9 cellular contexts compared by ENCODE assay signal in the genomic region with DNA sequence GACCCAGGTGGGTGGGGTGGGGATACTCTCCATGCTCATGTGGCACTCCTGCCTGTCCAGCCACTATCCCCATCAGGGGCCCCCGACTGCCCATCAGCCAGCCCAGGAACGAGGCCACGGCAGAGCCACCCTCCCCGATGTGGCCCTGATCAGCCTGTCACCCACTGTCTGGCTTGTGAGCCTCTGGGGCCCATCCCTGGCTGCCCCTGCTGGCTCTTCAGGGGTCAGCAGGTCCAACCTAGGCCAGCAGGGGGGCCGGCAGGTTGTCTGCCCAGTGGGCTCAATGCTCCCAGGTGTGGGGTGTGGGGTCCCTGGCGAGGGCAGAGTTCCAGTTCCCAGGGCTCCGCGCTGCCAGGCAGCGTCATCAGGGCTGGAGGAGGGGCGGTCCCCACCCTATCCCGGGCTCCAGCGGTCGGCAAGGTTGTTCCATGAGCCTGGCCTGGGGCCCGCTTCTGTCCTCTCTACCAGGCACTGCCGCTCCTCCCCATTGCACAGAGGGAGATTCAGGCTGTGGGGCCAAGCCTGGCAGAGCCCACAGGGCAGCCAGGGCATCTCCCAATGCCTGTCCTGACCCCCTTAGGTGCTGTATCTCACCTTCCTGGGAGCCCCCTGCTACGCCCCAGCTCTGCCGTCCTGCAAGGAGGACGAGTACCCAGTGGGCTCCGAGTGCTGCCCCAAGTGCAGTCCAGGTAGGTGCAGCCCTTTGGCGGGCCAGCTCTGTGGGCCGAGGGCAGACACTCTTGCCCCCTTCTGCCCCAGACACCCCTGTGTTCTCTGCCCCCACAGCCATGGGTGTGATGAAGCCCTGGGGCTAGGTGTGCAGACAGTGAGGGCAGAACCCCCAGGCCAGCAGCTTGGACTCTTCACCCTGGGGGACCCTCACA. TPM values are rescaled to one million over a fixed set of nuclear protein-coding genes. Genes with fewer than 3 reads are reported as not detected.
A peak's percentile ranks its signal among the peaks of the same experiment; 100 is the strongest.
DNase-seq lines count a peak whose midpoint lies in the region; ATAC-seq and TF ChIP-seq lines count a peak whose summit lies in the region.
"Had no signal": no experiment of that assay in that cellular context is flagged by ENCODE, and none has a peak within 500 bp of the region (broad histone marks: within the 10 kb centered on the region; RNA-seq: fewer than 3 reads in every experiment).

No MANE protein-coding gene starts in this region.

- H3K27ac ChIP-seq in adrenal gland (peak overlapping the region in 3 of 5 donors; percentile 75 to 95 (median 94)), lower lobe of right lung (peak overlapping the region; percentile 96), thymus (ENCODE audit: low read depth) (peak overlapping the region; percentile 97)

- 33 to 85% (median 46%) methylated on average over 3 to 21 of the region's 21 CpGs for WGBS in adrenal gland, 4 donors
- WGBS in thymus, result 75% methylated on average over 21 of the region's 21 CpGs

- DNase-seq in activated T-cell treated with anti-CD3 and anti-CD28 coated beads, Interleukin-2, amount 50 U/mL, for 4 hours, result no peak
- DNase-seq in activated T-cell treated with anti-CD3 and anti-CD28 coated beads, Interleukin-2, amount 50 U/mL, for 1 hour, result no peak
- DNase-seq in adrenal gland, result peak in 6 of 7 donors; percentile 51 to 70 (median 64)
- no peak for DNase-seq in lower lobe of right lung
- DNase-seq: NCI-H2171 had no signal

- H3K4me1 Mint-ChIP-seq in activated T-cell treated with anti-CD3 and anti-CD28 coated beads, Interleukin-2, amount 50 U/mL, for 4 hours (ENCODE audit: low read depth), result peaks cover 41% of the 10 kb centered on the region

- intact Hi-C loops in adrenal gland (cut with DNase I) (no loop called here), lower lobe of right lung (cut with DNase I) (no loop called here)

- H3K4me3 ChIP-seq in adrenal gland (peak overlapping the region in 3 of 4 donors; percentile 17 to 58 (median 52)), lower lobe of right lung (peak overlapping the region; percentile 95), thymus (ENCODE audit: low read length) (peak overlapping the region; percentile 71)

- peaks cover 0 to 31% of the 10 kb centered on the region in 2 donors for H3K36me3 ChIP-seq in adrenal gland (replicated peaks in 1 of 2)
- H3K36me3 ChIP-seq in lower lobe of right lung, result peaks cover 50% of the 10 kb centered on the region
- peaks cover 41% of the 10 kb centered on the region for H3K36me3 ChIP-seq in thymus (ENCODE audit: control insufficient read depth, insufficient read depth)

- peaks cover 11% of the 10 kb centered on the region for H3K36me3 Mint-ChIP-seq in activated T-cell treated with anti-CD3 and anti-CD28 coated beads, Interleukin-2, amount 50 U/mL, for 4 hours (ENCODE audit: insufficient read depth)

- peak overlapping the region; percentile 99 for H3K4me3 Mint-ChIP-seq in activated T-cell treated with anti-CD3 and anti-CD28 coated beads, Interleukin-2, amount 50 U/mL, for 4 hours

- TF ChIP-seq POLR2A in adrenal gland (IDR thresholded peaks at IDR 0.05), result no peak

- TF ChIP-seq CTCF in adrenal gland (IDR thresholded peaks at IDR 0.05) (peak in 2 of 6 experiments; percentile 13 to 23), lower lobe of right lung (IDR thresholded peaks at IDR 0.05) (no peak)

- no peaks in the 10 kb centered on the region for H3K27me3 ChIP-seq in adrenal gland
- H3K27me3 ChIP-seq in lower lobe of right lung (ENCODE audit: low read depth), result no peaks in the 10 kb centered on the region
- H3K27me3 ChIP-seq in thymus (ENCODE audit: control insufficient read depth, insufficient read depth), result no peaks in the 10 kb centered on the region

- H3K4me1 ChIP-seq in adrenal gland (replicated peaks in 1 of 2) (peaks cover 15 to 30% of the 10 kb centered on the region in 2 donors), lower lobe of right lung (peaks cover 41% of the 10 kb centered on the region), thymus (ENCODE audit: control insufficient read depth, insufficient read depth, low read length) (peaks cover 12% of the 10 kb centered on the region)

- H3K9me3 ChIP-seq in adrenal gland (replicated peaks in 1 of 3), result no peaks in the 10 kb centered on the region
- H3K9me3 ChIP-seq in lower lobe of right lung, result no peaks in the 10 kb centered on the region
- H3K9me3 ChIP-seq in thymus (ENCODE audit: control insufficient read depth), result no peaks in the 10 kb centered on the region

- no peak for ATAC-seq in activated T-cell treated with anti-CD3 and anti-CD28 coated beads, Interleukin-2, amount 50 U/mL, for 4 hours
- ATAC-seq in lower lobe of right lung (peak; percentile 0 to 13), GM21367 (IDR thresholded peaks at IDR 0.05; ENCODE audit: unreplicated experiment) (no peak), HG03439 (IDR thresholded peaks at IDR 0.05; ENCODE audit: unreplicated experiment) (no peak), HG03280 (IDR thresholded peaks at IDR 0.05; ENCODE audit: unreplicated experiment) (no peak)

- H3K9me3 Mint-ChIP-seq in activated T-cell treated with anti-CD3 and anti-CD28 coated beads, Interleukin-2, amount 50 U/mL, for 4 hours, result no peaks in the 10 kb centered on the region

- H3K27me3 Mint-ChIP-seq in activated T-cell treated with anti-CD3 and anti-CD28 coated beads, Interleukin-2, amount 50 U/mL, for 4 hours (ENCODE audit: low read depth), result no peaks in the 10 kb centered on the region

RNA-seq across cellular contexts. Expression of gene TNFRSF14, which starts 1.2 kb away (rescaled TPM):
- total RNA-seq in activated T-cell treated with anti-CD3 and anti-CD28 coated beads, Interleukin-2, amount 50 U/mL, for 4 hours, result 100 to 1,000 TPM in 2 of 3 donors, 10 to 100 TPM in 1; 99.3 to 164 (median 114) TPM
- total RNA-seq in adrenal gland, result 100 to 1,000 TPM in 6 of 8 donors, 10 to 100 TPM in 2; 55.2 to 127 (median 116) TPM
- polyA plus RNA-seq in adrenal gland, result 100 to 1,000 TPM in 2 of 3 donors, 10 to 100 TPM in 1; 11.6 to 554 (median 238) TPM
- 152 TPM for total RNA-seq in lower lobe of right lung
- polyA plus RNA-seq in thymus, result 233 TPM

RNA-seq across cellular contexts. Expression of gene HES5, which starts 27.3 kb away (rescaled TPM):
- not detected for total RNA-seq in activated T-cell treated with anti-CD3 and anti-CD28 coated beads, Interleukin-2, amount 50 U/mL, for 4 hours
- total RNA-seq in adrenal gland, result not detected
- polyA plus RNA-seq in adrenal gland, result not detected
- 1.5 TPM for total RNA-seq in lower lobe of right lung
- 0.55 TPM for polyA plus RNA-seq in thymus

RNA-seq across cellular contexts. Expression of gene PRXL2B, which starts 29.2 kb away (rescaled TPM):
- 10 to 100 TPM; 33.8 to 42.3 (median 40.8) TPM for total RNA-seq in activated T-cell treated with anti-CD3 and anti-CD28 coated beads, Interleukin-2, amount 50 U/mL, for 4 hours
- total RNA-seq in adrenal gland (10 to 100 TPM; 19.9 to 64.0 (median 33.6) TPM), lower lobe of right lung (26.3 TPM)
- polyA plus RNA-seq in adrenal gland (10 to 100 TPM; 19.8 to 39.7 (median 25.8) TPM), thymus (12.3 TPM)

RNA-seq across cellular contexts. Expression of gene PANK4, which starts 31.0 kb away (rescaled TPM):
- total RNA-seq in activated T-cell treated with anti-CD3 and anti-CD28 coated beads, Interleukin-2, amount 50 U/mL, for 4 hours, result 10 to 100 TPM; 38.4 to 40.5 (median 40.0) TPM
- total RNA-seq in adrenal gland (10 to 100 TPM; 14.2 to 50.2 (median 31.4) TPM), lower lobe of right lung (39.2 TPM)
- polyA plus RNA-seq in adrenal gland (10 to 100 TPM; 13.8 to 44.1 (median 26.2) TPM), thymus (27.1 TPM)

Comparison
In these comparisons a context has a peak if more than half of its experiments do, and no peak if none do; other contexts are left out.
1. ATAC-seq: peak in lower lobe of right lung (2 of 2); none in activated T-cell treated with anti-CD3 and anti-CD28 coated beads, Interleukin-2, amount 50 U/mL, for 4 hours (0 of 2), GM21367 (single experiment), HG03439 (single experiment) and HG03280 (single experiment).
2. DNase-seq: peak in adrenal gland (6 of 7); none in activated T-cell treated with anti-CD3 and anti-CD28 coated beads, Interleukin-2, amount 50 U/mL, for 4 hours (single experiment), activated T-cell treated with anti-CD3 and anti-CD28 coated beads, Interleukin-2, amount 50 U/mL, for 1 hour (single experiment) and lower lobe of right lung (single experiment).
3. Peak in every context shown above with its lines, with median percentiles within 50 percentile points of each other: H3K27ac ChIP-seq and H3K4me3 ChIP-seq.